In genomic region chr3:15815696-15816095, GRCh38 we compare ENCODE assay signal across 9 cellular contexts. TPM values are rescaled to one million over a fixed set of nuclear protein-coding genes. Genes with fewer than 3 reads are reported as not detected.
DNase-seq lines count a peak whose midpoint lies in the region; TF ChIP-seq lines count a peak whose summit lies in the region.
"Had no signal": no experiment of that assay in that cellular context is flagged by ENCODE, and none has a peak within 500 bp of the region (broad histone marks: within the 10 kb centered on the region; RNA-seq: fewer than 3 reads in every experiment).

No MANE protein-coding gene starts in this region.

- TF ChIP-seq CTCF in GM10266 (IDR thresholded peaks at IDR 0.05; ENCODE audit: control insufficient read depth, insufficient read depth, low read depth, missing control alignments): peak; percentile 39
- TF ChIP-seq CTCF in foreskin fibroblast (IDR thresholded peaks at IDR 0.05; ENCODE audit: low read depth, low read length): no peak

- no peaks in the 10 kb centered on the region for H3K36me3 ChIP-seq in HAP-1 (replicated peaks)

- in situ Hi-C loops in HAP-1 (cut with MboI; ENCODE audit: low sequenced_read_pairs): no loop called here

- no peaks in the 10 kb centered on the region for H3K9me3 ChIP-seq in HAP-1

- H3K4me3 ChIP-seq in foreskin fibroblast (ENCODE audit: low read depth in 1 of 2, low read length in 2 of 2) (no peak overlapping the region), HAP-1 (no peak overlapping the region)

- DNase-seq in A172 (ENCODE audit: low spot score) (peak; percentile 64), GM10266 (ENCODE audit: extremely low spot score) (no peak), RPMI7951 (ENCODE audit: low read depth) (peak; percentile 71), foreskin fibroblast (peak; percentile 51 to 81), superior temporal gyrus (ENCODE audit: extremely low spot score) (peak; percentile 86), HAP-1 (ENCODE audit: low spot score in 2 of 2) (no peak), SK-N-DZ (ENCODE audit: low spot score) (no peak)
- no peak for DNase-seq in stimulated activated CD4-positive, alpha-beta T cell treated with anti-CD3 and anti-CD28 coated beads, Interleukin-12 subunit alpha, Interleukin-12 subunit beta, amount 100 ng/mL, for 4 hours
- DNase-seq: activated T-cell treated with anti-CD3 and anti-CD28 coated beads, Interleukin-2, amount 50 U/mL, for 4 hours had no signal

- no peaks in the 10 kb centered on the region for H3K4me1 ChIP-seq in HAP-1

- no peaks in the 10 kb centered on the region for H3K27me3 ChIP-seq in HAP-1 (ENCODE audit: low read depth)

RNA-seq across cellular contexts. Expression of gene ANKRD28, which starts 17.9 kb away (rescaled TPM):
- total RNA-seq in A172 (2014; rRNA removed; shearing (Covaris generic)): 98.4 and 125 TPM in 2 replicates
- 82.4 and 96.8 TPM in 2 replicates for total RNA-seq in RPMI7951 (2014; rRNA removed; shearing (Covaris generic))
- polyA plus RNA-seq in SK-N-DZ (2014; cell fraction: cytosol; rRNA removed): 34.4 and 44.2 TPM in 2 replicates
- 68.9 and 79.1 TPM in 2 replicates for polyA plus RNA-seq in SK-N-DZ (2014; cell fraction: nucleus; rRNA removed)

Comparison
In these comparisons a context has a peak if more than half of its experiments do, and no peak if none do; other contexts are left out.
1. DNase-seq: peak in A172 (single experiment), RPMI7951 (single experiment), foreskin fibroblast (2 of 2) and superior temporal gyrus (single experiment); none in GM10266 (single experiment), stimulated activated CD4-positive, alpha-beta T cell treated with anti-CD3 and anti-CD28 coated beads, Interleukin-12 subunit alpha, Interleukin-12 subunit beta, amount 100 ng/mL, for 4 hours (single experiment), HAP-1 (0 of 2) and SK-N-DZ (single experiment).